ENCODE assay signal across 19 cellular contexts in the genomic region with DNA sequence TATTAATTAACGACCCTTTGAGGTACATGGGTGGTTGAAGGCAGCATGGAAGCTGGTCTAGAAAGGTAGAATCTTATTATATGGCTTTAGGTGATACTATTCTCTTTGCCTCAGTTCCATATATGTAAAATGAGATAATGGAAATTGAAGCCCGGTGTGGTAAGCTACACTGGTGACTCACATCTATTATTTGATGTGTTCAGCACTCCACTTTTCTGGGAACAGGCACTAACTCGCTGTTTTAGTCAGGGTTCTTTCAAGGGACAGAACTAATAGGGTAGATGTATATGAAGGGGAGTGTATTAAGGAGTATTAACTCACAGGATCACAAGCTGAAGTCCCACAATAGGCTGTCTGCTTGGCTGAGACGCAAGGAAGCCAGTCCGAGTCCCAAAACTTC. TPM values are rescaled to one million over a fixed set of nuclear protein-coding genes. Genes with fewer than 3 reads are reported as not detected.
DNase-seq lines count a peak whose midpoint lies in the region; ATAC-seq, FAIRE-seq and TF ChIP-seq lines count a peak whose summit lies in the region.
"Had no signal": no experiment of that assay in that cellular context is flagged by ENCODE, and none has a peak within 500 bp of the region (broad histone marks: within the 10 kb centered on the region; RNA-seq: fewer than 3 reads in every experiment).

No MANE protein-coding gene starts in this region.

- peaks cover 3% of the 10 kb centered on the region for H3K9me3 ChIP-seq in keratinocyte (ENCODE audit: control insufficient read depth, low read depth, low read length)
- H3K9me3 ChIP-seq: body of pancreas, HAP-1, vagina had no signal

- dilution Hi-C loops in keratinocyte (cut with MboI; ENCODE audit: extremely low pct_ligation_motif_present, low sequenced_read_pairs) = no loop called here

- in situ Hi-C loops in brain microvascular endothelial cell (cut with HindIII; ENCODE audit: low pct_ligation_motif_present, low sequenced_read_pairs) = no loop called here

- FAIRE-seq in keratinocyte (lab: Jason Lieb, UNC) = no peak

- DNase-seq in AG10803 (ENCODE audit: low read depth) = peak; percentile 8
- DNase-seq in LHCN-M2 (ENCODE audit: low read depth) = peak; percentile 46
- DNase-seq in brain microvascular endothelial cell = peak; percentile 47
- no peak for DNase-seq in keratinocyte (ENCODE audit: low read depth, low spot score)
- no peak for DNase-seq in activated gamma-delta T cell (lab: John Stamatoyannopoulos, UW)
- DNase-seq in NCI-H446 treated with DMSO at 0.1 percent for 48 hours (lab: John Stamatoyannopoulos, UW) = no peak
- DNase-seq: activated effector memory CD4-positive, alpha-beta T cell treated with anti-CD3 and anti-CD28 coated beads, Interleukin-2, amount 50 U/mL, for 16 hours; body of pancreas; CD8-positive, alpha-beta T cell; DMS79 treated with DMSO at 0.1 percent for 48 hours; hippocampal formation; kidney glomerular epithelial cell; NCI-H345; SHP77; stimulated activated naive CD4-positive, alpha-beta T cell treated with Interleukin-2 at 50 U/mL for 16 hours had no signal

- H3K27ac ChIP-seq in brain microvascular endothelial cell = no peak overlapping the region
- H3K27ac ChIP-seq in keratinocyte (ENCODE audit: control insufficient read depth, insufficient read depth, low read length) = no peak overlapping the region
- H3K27ac ChIP-seq: body of pancreas, vagina had no signal

- ATAC-seq in GM18909 (IDR thresholded peaks at IDR 0.05; ENCODE audit: poor library complexity, unreplicated experiment) (no peak), HG03039 (IDR thresholded peaks at IDR 0.05; ENCODE audit: unreplicated experiment) (no peak)
- ATAC-seq: body of pancreas; CD8-positive, alpha-beta T cell had no signal

- H3K4me1 ChIP-seq in keratinocyte (ENCODE audit: control insufficient read depth, extremely low read depth, insufficient read depth, low read length) = peaks cover 11% of the 10 kb centered on the region
- H3K4me1 ChIP-seq: body of pancreas, HAP-1 had no signal

- no peaks in the 10 kb centered on the region for H4K20me1 ChIP-seq in keratinocyte (ENCODE audit: control insufficient read depth, extremely low read depth, insufficient read depth, low read length)

- H3K36me3 ChIP-seq in brain microvascular endothelial cell (replicated peaks) (no peaks in the 10 kb centered on the region), keratinocyte (ENCODE audit: control insufficient read depth in 2 of 2, extremely low read depth in 1 of 2, insufficient read depth in 2 of 2, low read length in 2 of 2) (no peaks in the 10 kb centered on the region)
- H3K36me3 ChIP-seq: vagina had no signal

- no peak overlapping the region for H3K9ac ChIP-seq in keratinocyte (ENCODE audit: control insufficient read depth, extremely low read depth, insufficient read depth, low read length)

- H3K9me1 ChIP-seq in keratinocyte (ENCODE audit: control insufficient read depth, extremely low read depth, insufficient read depth, low read length) = no peaks in the 10 kb centered on the region

- peak overlapping the region; percentile 48 for H3K4me2 ChIP-seq in keratinocyte (ENCODE audit: control insufficient read depth, extremely low read depth, insufficient read depth, low read depth, low read length)

- no peak overlapping the region for H2AFZ ChIP-seq in keratinocyte (ENCODE audit: control insufficient read depth, low read length)

- no peak for TF ChIP-seq CTCF in AG10803 (conservative IDR thresholded peaks at IDR 0.05; ENCODE audit: low read length)
- TF ChIP-seq CTCF in brain microvascular endothelial cell (IDR thresholded peaks at IDR 0.05; ENCODE audit: low read depth, low read length, missing control alignments) = no peak
- TF ChIP-seq CTCF in keratinocyte (optimal IDR thresholded peaks at IDR 0.05 in 1 of 3, IDR thresholded peaks at IDR 0.05 in 1 of 3, conservative IDR thresholded peaks at IDR 0.05 in 1 of 3; ENCODE audit: extremely low read depth in 1 of 3, insufficient read depth in 2 of 3, low read length in 3 of 3) = no peak

- H3K79me2 ChIP-seq in keratinocyte (ENCODE audit: control insufficient read depth, insufficient read depth, low read length) = peaks cover 5% of the 10 kb centered on the region

- no peak overlapping the region for H3K4me3 ChIP-seq in AG10803 (ENCODE audit: low read length)
- no peak overlapping the region for H3K4me3 ChIP-seq in brain microvascular endothelial cell (ENCODE audit: low read depth, low read length)
- no peak overlapping the region for H3K4me3 ChIP-seq in keratinocyte (ENCODE audit: control insufficient read depth in 2 of 3, extremely low read depth in 1 of 3, insufficient read depth in 2 of 3, low read depth in 1 of 3, low read length in 3 of 3)
- H3K4me3 ChIP-seq: body of pancreas, HAP-1, vagina had no signal

- H3K27me3 ChIP-seq in brain microvascular endothelial cell (replicated peaks) (no peaks in the 10 kb centered on the region), keratinocyte (ENCODE audit: control insufficient read depth, extremely low read depth, insufficient read depth, low read length) (no peaks in the 10 kb centered on the region)
- H3K27me3 ChIP-seq: body of pancreas, vagina had no signal

RNA-seq across cellular contexts. Expression of a gene that starts 4.4 kb away (rescaled TPM):
- 34.9 and 36.6 TPM in 2 replicates for total RNA-seq in LHCN-M2 (2014; rRNA removed)
- polyA plus RNA-seq in LHCN-M2 (2012) = 9.9 TPM
- 12.6 to 20.5 TPM (median 14.3 TPM) in 3 replicates for polyA plus RNA-seq in keratinocyte
- 28.4 TPM for polyA plus RNA-seq in keratinocyte (2011; ENCODE audit: low read depth)
- polyA plus RNA-seq in keratinocyte (2011; cell fraction: cytosol; rRNA removed) = 10.9 and 16.4 TPM in 2 replicates
- 10.7 and 17.2 TPM in 2 replicates for polyA plus RNA-seq in keratinocyte (2011; cell fraction: nucleus; rRNA removed)
- polyA plus RNA-seq in keratinocyte (2012; ENCODE audit: low replicate concordance) = 9.1 and 12.9 TPM in 2 replicates
- 4.6 to 16.1 TPM (median 5.1 TPM) in 3 replicates for polyA minus RNA-seq in keratinocyte
- polyA minus RNA-seq in keratinocyte (2011; cell fraction: cytosol; rRNA and poly(A)+ RNA removed) = 9.4 TPM
- polyA minus RNA-seq in keratinocyte (2011; cell fraction: nucleus; rRNA and poly(A)+ RNA removed) = 9.8 and 16.2 TPM in 2 replicates

Comparison
In these comparisons a context has a peak if more than half of its experiments do, and no peak if none do; other contexts are left out.
1. DNase-seq: peak in AG10803 (single experiment), LHCN-M2 (single experiment) and brain microvascular endothelial cell (single experiment); none in keratinocyte (single experiment), activated gamma-delta T cell (single experiment) and NCI-H446 treated with DMSO at 0.1 percent for 48 hours (single experiment).